In genomic region chr2:71535526-71535925, GRCh38 we compare ENCODE assay signal across 18 cellular contexts.
"Had no signal": no experiment of that assay in that cellular context is flagged by ENCODE, and none has a peak within 500 bp of the region (broad histone marks: within the 10 kb centered on the region; RNA-seq: fewer than 3 reads in every experiment).

No MANE protein-coding gene starts in this region.

- H3K27me3 ChIP-seq: right lobe of liver, transverse colon had no signal

- H3K36me3 Mint-ChIP-seq: mesothelial cell of epicardium; natural killer cell treated with Interleukin-12 subunit alpha and Interleukin-12 subunit beta and Interleukin-15 and Interleukin-18, amount 100 ng/mL, for 72 hours; stimulated activated naive B cell treated with anti-CD40 and anti-IgM and Interleukin-4, amounts not matched to agents 10 μg/mL and 1 μg/mL and 100 μg/mL, for 72 hours had no signal

- DNase-seq: effector memory CD8-positive, alpha-beta T cell; foreskin melanocyte; hippocampal formation; psoas muscle; retina; stimulated activated CD4-positive, alpha-beta T cell treated with anti-CD3 and anti-CD28 coated beads, Interleukin-2, amount 100 ng/mL, for 24 hours; stimulated activated CD4-positive, alpha-beta T cell treated with anti-CD3 and anti-CD28 coated beads, Interleukin-4, amount 100 ng/mL, for 4 hours; stimulated activated naive B cell treated with anti-CD40 and anti-IgM and Interleukin-4, amounts not matched to agents 10 μg/mL and 1 μg/mL and 100 μg/mL, for 72 hours; stomach; substantia nigra; transverse colon had no signal

- ATAC-seq: effector memory CD8-positive, alpha-beta T cell; left lobe of liver; natural killer cell treated with Interleukin-12 subunit alpha and Interleukin-12 subunit beta and Interleukin-15 and Interleukin-18, amount 100 ng/mL, for 72 hours; right lobe of liver; stimulated activated naive B cell treated with anti-CD40 and anti-IgM and Interleukin-4, amounts not matched to agents 10 μg/mL and 1 μg/mL and 100 μg/mL, for 72 hours had no signal

- H3K9me3 Mint-ChIP-seq: central memory CD8-positive, alpha-beta T cell; effector memory CD8-positive, alpha-beta T cell; mesothelial cell of epicardium; natural killer cell treated with Interleukin-12 subunit alpha and Interleukin-12 subunit beta and Interleukin-15 and Interleukin-18, amount 100 ng/mL, for 72 hours; stimulated activated naive B cell treated with anti-CD40 and anti-IgM and Interleukin-4, amounts not matched to agents 10 μg/mL and 1 μg/mL and 100 μg/mL, for 72 hours had no signal

- H3K36me3 ChIP-seq: transverse colon had no signal

- H3K4me3 Mint-ChIP-seq: central memory CD8-positive, alpha-beta T cell; effector memory CD8-positive, alpha-beta T cell; mesothelial cell of epicardium; natural killer cell treated with Interleukin-12 subunit alpha and Interleukin-12 subunit beta and Interleukin-15 and Interleukin-18, amount 100 ng/mL, for 72 hours; stimulated activated naive B cell treated with anti-CD40 and anti-IgM and Interleukin-4, amounts not matched to agents 10 μg/mL and 1 μg/mL and 100 μg/mL, for 72 hours had no signal

- H3K4me3 ChIP-seq: psoas muscle, right lobe of liver, skin epidermis, stomach, thoracic aorta, transverse colon had no signal

- H3K27ac Mint-ChIP-seq: effector memory CD8-positive, alpha-beta T cell; mesothelial cell of epicardium; stimulated activated naive B cell treated with anti-CD40 and anti-IgM and Interleukin-4, amounts not matched to agents 10 μg/mL and 1 μg/mL and 100 μg/mL, for 72 hours had no signal
